14 cellular contexts compared by ENCODE assay signal in the genomic region with DNA sequence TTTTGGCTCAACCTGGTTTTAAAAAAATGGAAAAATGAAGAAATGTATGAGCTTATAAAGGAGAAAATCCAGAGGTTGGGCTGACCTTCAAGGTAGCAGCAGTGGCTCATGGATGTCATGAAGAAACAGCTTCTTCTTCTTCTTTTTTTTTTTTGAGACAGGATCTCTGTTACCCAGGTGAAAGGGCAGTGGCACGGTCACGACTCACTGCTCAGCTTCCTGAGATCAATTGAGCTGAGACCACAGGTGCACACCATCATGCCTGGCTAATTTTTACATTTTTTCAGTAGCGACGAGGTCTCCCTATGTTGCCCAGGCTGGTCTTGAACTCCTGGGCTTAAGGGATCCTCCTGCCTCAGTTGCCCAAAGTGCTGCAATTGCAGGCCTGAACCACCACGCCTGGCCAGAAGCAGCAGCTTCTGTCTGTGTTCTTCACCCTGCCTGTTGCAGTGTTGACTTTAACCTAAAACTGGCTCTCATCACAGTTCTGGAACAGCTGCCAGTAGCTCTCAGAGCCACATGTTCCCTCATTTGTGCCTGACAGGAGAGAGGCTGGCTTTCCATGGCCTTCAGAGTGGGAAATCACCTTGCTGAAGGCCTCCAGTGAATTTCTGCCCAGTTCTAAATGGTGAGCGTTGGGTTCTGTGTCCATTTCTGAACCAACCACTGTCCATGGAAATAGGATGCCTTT.
DNase-seq lines count a peak whose midpoint lies in the region; ATAC-seq and TF ChIP-seq lines count a peak whose summit lies in the region.
"Had no signal": no experiment of that assay in that cellular context is flagged by ENCODE, and none has a peak within 500 bp of the region (broad histone marks: within the 10 kb centered on the region; RNA-seq: fewer than 3 reads in every experiment).

No MANE protein-coding gene starts in this region.

- no peaks in the 10 kb centered on the region for H3K36me3 Mint-ChIP-seq in endothelial cell (ENCODE audit: low read depth, unreplicated experiment)

- peaks cover 2 to 5% of the 10 kb centered on the region in 2 donors for H3K4me1 ChIP-seq in ascending aorta

- peaks cover 0 to 5% of the 10 kb centered on the region in 2 donors for H3K36me3 ChIP-seq in ascending aorta
- H3K36me3 ChIP-seq: MG63 had no signal

- no peaks in the 10 kb centered on the region for H3K9me3 Mint-ChIP-seq in endothelial cell (ENCODE audit: unreplicated experiment)
- H3K9me3 Mint-ChIP-seq: nephron had no signal

- peak; percentile 86 for ATAC-seq in GM19397 (IDR thresholded peaks at IDR 0.05; ENCODE audit: unreplicated experiment)
- ATAC-seq in HG03066 (IDR thresholded peaks at IDR 0.05; ENCODE audit: low read depth, unreplicated experiment): peak; percentile 70
- ATAC-seq in left ventricle myocardium superior: no peak

- H3K4me1 Mint-ChIP-seq in endothelial cell (ENCODE audit: unreplicated experiment): no peaks in the 10 kb centered on the region
- H3K4me1 Mint-ChIP-seq: nephron had no signal

- intact Hi-C loops in ascending aorta (cut with DNase I): no loop called here
- intact Hi-C loops in left ventricle myocardium superior (cut with micrococcal nuclease): no loop called here

- TF ChIP-seq CTCF in GM12865 (IDR thresholded peaks at IDR 0.05; ENCODE audit: insufficient read depth, low read depth, low read length, missing control alignments) (no peak), ascending aorta (IDR thresholded peaks at IDR 0.05) (no peak), endothelial cell (IDR thresholded peaks at IDR 0.05; ENCODE audit: unreplicated experiment) (no peak)

- H3K27me3 Mint-ChIP-seq in endothelial cell (ENCODE audit: unreplicated experiment): no peaks in the 10 kb centered on the region

- no peaks in the 10 kb centered on the region for H3K9me3 ChIP-seq in ascending aorta
- H3K9me3 ChIP-seq: MG63 had no signal

- H3K27ac ChIP-seq in ascending aorta: peak overlapping the region; percentile 31 to 50

- H3K4me3 ChIP-seq in GM12865 (ENCODE audit: low read depth, low read length): no peak overlapping the region
- no peak overlapping the region for H3K4me3 ChIP-seq in ascending aorta
- H3K4me3 ChIP-seq: MG63, smooth muscle cell had no signal

- no peak overlapping the region for H3K27ac Mint-ChIP-seq in endothelial cell (ENCODE audit: unreplicated experiment)
- H3K27ac Mint-ChIP-seq: nephron had no signal

- peak; percentile 67 for DNase-seq in GM12865 (ENCODE audit: low read depth)
- no peak for DNase-seq in ascending aorta (ENCODE audit: low spot score in 2 of 2)
- no peak for DNase-seq in left ventricle myocardium superior
- no peak for DNase-seq in endothelial cell (ENCODE audit: low spot score)
- DNase-seq in SK-N-DZ (ENCODE audit: low spot score): no peak
- DNase-seq in activated effector memory CD4-positive, alpha-beta T cell treated with anti-CD3 and anti-CD28 coated beads, Interleukin-2, amount 50 U/mL, for 16 hours: no peak
- DNase-seq: activated effector memory CD4-positive, alpha-beta T cell treated with Interleukin-2 at 50 U/mL for 16 hours; AML-193; MG63; NCI-H446 had no signal

- H3K4me3 Mint-ChIP-seq in endothelial cell (ENCODE audit: unreplicated experiment): no peak overlapping the region
- H3K4me3 Mint-ChIP-seq: nephron had no signal

- H3K27me3 ChIP-seq in ascending aorta: no peaks in the 10 kb centered on the region
- H3K27me3 ChIP-seq: MG63 had no signal
